Comparison of ENCODE assay signal across 8 cellular contexts in genomic region chr18:41954827-41955613, GRCh38. TPM values are rescaled to one million over a fixed set of nuclear protein-coding genes. Genes with fewer than 3 reads are reported as not detected.
DNase-seq lines count a peak whose midpoint lies in the region; ATAC-seq lines count a peak whose summit lies in the region.

PIK3C3 (plus strand) TSS chr18:41955234; CDS start chr18:41955292, 58 bp downstream.

- peak within 1 kb of the TSS; percentile 98 to 99 for H3K4me3 Mint-ChIP-seq in effector memory CD8-positive, alpha-beta T cell

- H3K4me1 Mint-ChIP-seq in effector memory CD8-positive, alpha-beta T cell (ENCODE audit: low read depth in 2 of 2) = peaks cover 25 to 36% of the 10 kb centered on the region in 2 donors

- DNase-seq in COLO668 (lab: John Stamatoyannopoulos, UW; ENCODE audit: unreplicated experiment) = peak; percentile 97
- peak; percentile 97 for DNase-seq in HT1080 (ENCODE audit: low read depth)
- peak; percentile 95 for DNase-seq in NOMO-1 treated with DMSO at 0.1 percent for 48 hours (lab: John Stamatoyannopoulos, UW; ENCODE audit: unreplicated experiment)
- DNase-seq in activated CD8-positive, alpha-beta memory T cell treated with anti-CD3 and anti-CD28 coated beads for 4 hours (ENCODE audit: low read depth in 2 of 2) = peak; percentile 94 to 96
- DNase-seq in effector memory CD8-positive, alpha-beta T cell = peak; percentile 94 to 96 (median 95)
- DNase-seq in medulla oblongata (ENCODE audit: extremely low spot score) = peak; percentile 98
- peak; percentile 96 for DNase-seq in stimulated activated CD8-positive, alpha-beta memory T cell treated with anti-CD3 and anti-CD28 coated beads, Interleukin-12 subunit alpha, Interleukin-12 subunit beta, amount 100 ng/mL, for 1 hour (ENCODE audit: low read depth)

- peaks cover 24% of the 10 kb centered on the region for H3K36me3 Mint-ChIP-seq in effector memory CD8-positive, alpha-beta T cell (ENCODE audit: insufficient read depth)

- H3K27me3 Mint-ChIP-seq in effector memory CD8-positive, alpha-beta T cell = peaks cover 0 to 8% of the 10 kb centered on the region in 2 donors

- peak within 1 kb of the TSS; percentile 98 to 99 for H3K27ac Mint-ChIP-seq in effector memory CD8-positive, alpha-beta T cell

- ATAC-seq in GM21360 (IDR thresholded peaks at IDR 0.05; ENCODE audit: unreplicated experiment) = peak; percentile 97
- peak; percentile 94 for ATAC-seq in effector memory CD8-positive, alpha-beta T cell (replicated peaks)

- no peaks in the 10 kb centered on the region for H3K9me3 Mint-ChIP-seq in effector memory CD8-positive, alpha-beta T cell

RNA-seq across cellular contexts. Expression of gene PIK3C3, which starts in this region (rescaled TPM):
- 37.6 and 45.6 TPM in 2 replicates for total RNA-seq in HT1080 (2014; rRNA removed; shearing (Covaris generic))
- 51.7 and 58.2 TPM in 2 replicates for polyA plus RNA-seq in HT1080 (2015; cell fraction: cytosol; rRNA removed)
- polyA plus RNA-seq in HT1080 (2015; cell fraction: nucleus; rRNA removed) = 120 and 122 TPM in 2 replicates

Comparison
In these comparisons a context has a peak if more than half of its experiments do, and no peak if none do; other contexts are left out.
1. Peak in every context shown above with its lines: DNase-seq and ATAC-seq.